In the genomic region with DNA sequence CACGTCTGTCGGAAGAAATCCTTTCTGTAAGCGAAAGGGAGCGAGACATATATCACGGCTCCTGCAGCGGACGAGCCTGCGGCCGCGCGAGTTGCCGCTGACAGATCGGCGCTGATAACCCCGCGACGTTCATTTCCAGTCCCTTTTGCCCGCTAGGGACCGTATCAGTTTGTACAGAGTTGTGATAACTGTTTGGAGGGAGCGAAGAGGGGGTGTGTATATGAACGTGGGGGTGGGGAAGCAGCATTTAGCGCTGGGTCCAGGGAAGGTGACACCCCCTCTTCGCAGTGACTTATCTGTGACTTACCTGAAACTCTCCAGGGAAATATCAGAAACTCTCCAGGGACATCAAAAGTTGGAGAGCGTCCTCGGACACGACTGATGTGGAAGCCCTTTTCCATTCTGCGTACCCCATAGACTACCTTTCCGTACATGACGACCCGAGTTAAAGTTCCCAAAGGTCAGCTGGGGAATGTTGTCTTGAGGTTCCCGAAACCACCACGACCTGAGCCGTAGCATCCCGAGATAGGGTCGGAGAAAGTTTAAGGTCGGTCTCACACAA, we compare ENCODE assay signal across 8 cellular contexts. TPM values are rescaled to one million over a fixed set of nuclear protein-coding genes. Genes with fewer than 3 reads are reported as not detected.
A peak's percentile ranks its signal among the peaks of the same experiment; 100 is the strongest.
DNase-seq lines count a peak whose midpoint lies in the region; ATAC-seq and TF ChIP-seq lines count a peak whose summit lies in the region.

No MANE protein-coding gene starts in this region.

- H3K27me3 ChIP-seq in colonic mucosa = peaks cover 28% of the 10 kb centered on the region

- peak; percentile 79 for DNase-seq in DMS53 (lab: John Stamatoyannopoulos, UW)
- peak; percentile 10 for DNase-seq in NOMO-1 treated with DMSO at 0.1 percent for 48 hours (lab: John Stamatoyannopoulos, UW; ENCODE audit: unreplicated experiment)
- peak; percentile 67 for DNase-seq in colonic mucosa
- peak in 1 of 10 donors; percentile 28 for DNase-seq in naive thymus-derived CD8-positive, alpha-beta T cell
- no peak for DNase-seq in central memory CD4-positive, alpha-beta T cell

- peaks cover 0 to 4% (median 0%) of the 10 kb centered on the region in 3 donors for H3K36me3 Mint-ChIP-seq in naive thymus-derived CD8-positive, alpha-beta T cell

- H3K36me3 ChIP-seq in colonic mucosa = no peaks in the 10 kb centered on the region

- intact Hi-C loops in colonic mucosa (cut with DNase I) = loop anchor here (5.0 to 10.0 kb wide), 3 partner anchors 64 to 171 kb away; no protein-coding TSS in a partner anchor

- H3K27me3 Mint-ChIP-seq in naive thymus-derived CD8-positive, alpha-beta T cell = peaks cover 36 to 81% (median 53%) of the 10 kb centered on the region in 5 donors

- H3K4me1 Mint-ChIP-seq in naive thymus-derived CD8-positive, alpha-beta T cell = peaks cover 6 to 45% (median 38%) of the 10 kb centered on the region in 4 donors

- H3K9me3 ChIP-seq in colonic mucosa = no peaks in the 10 kb centered on the region

- no peaks in the 10 kb centered on the region for H3K4me1 ChIP-seq in colonic mucosa

- no peak for TF ChIP-seq CTCF in colonic mucosa (IDR thresholded peaks at IDR 0.05)

- peaks cover 0 to 5% (median 0%) of the 10 kb centered on the region in 9 donors for H3K9me3 Mint-ChIP-seq in naive thymus-derived CD8-positive, alpha-beta T cell

- peak overlapping the region; percentile 82 for H3K4me3 ChIP-seq in colonic mucosa

- peak overlapping the region; percentile 71 to 97 for H3K9ac ChIP-seq in colonic mucosa (ENCODE audit: low read depth in 2 of 2, low read length in 2 of 2)

- ATAC-seq in naive thymus-derived CD8-positive, alpha-beta T cell = peak in 1 of 2 donors; percentile 21
- no peak for ATAC-seq in GM19463 (IDR thresholded peaks at IDR 0.05; ENCODE audit: unreplicated experiment)
- no peak for ATAC-seq in GM21576 (IDR thresholded peaks at IDR 0.05; ENCODE audit: unreplicated experiment)
- no peak for ATAC-seq in HG02870 (IDR thresholded peaks at IDR 0.05; ENCODE audit: unreplicated experiment)

- POLR2A ChIA-PET in naive thymus-derived CD8-positive, alpha-beta T cell (lab: Charles Lee) = no interaction called here

- peak overlapping the region in 2 of 10 donors; percentile 13 to 21 for H3K27ac Mint-ChIP-seq in naive thymus-derived CD8-positive, alpha-beta T cell

- H3K27ac ChIP-seq in colonic mucosa = peak overlapping the region; percentile 92

- H3K4me3 Mint-ChIP-seq in naive thymus-derived CD8-positive, alpha-beta T cell = peak overlapping the region; percentile 43 to 88 (median 72)

RNA-seq across cellular contexts. Expression of gene GATA6, which starts 0.9 kb away (rescaled TPM):
- 10 to 100 TPM; 52.7 to 61.3 TPM for total RNA-seq in colonic mucosa
- under 1 TPM in 1 of 2 experiments, not detected in 1; 0.13 TPM for total RNA-seq in naive thymus-derived CD8-positive, alpha-beta T cell
- under 1 TPM in 2 of 3 donors, not detected in 1; 0.03 to 0.88 TPM for polyA plus RNA-seq in naive thymus-derived CD8-positive, alpha-beta T cell

Comparison
In these comparisons a context has a peak if more than half of its experiments do, and no peak if none do; other contexts are left out.
1. RNA of gene GATA6, which starts 0.9 kb away (total RNA-seq): 52.7 to 61.3 TPM in colonic mucosa; 0.13 TPM in naive thymus-derived CD8-positive, alpha-beta T cell; every median in the first group is over 10 times any median in the second.